8 cellular contexts compared by ENCODE assay signal in the genomic region with DNA sequence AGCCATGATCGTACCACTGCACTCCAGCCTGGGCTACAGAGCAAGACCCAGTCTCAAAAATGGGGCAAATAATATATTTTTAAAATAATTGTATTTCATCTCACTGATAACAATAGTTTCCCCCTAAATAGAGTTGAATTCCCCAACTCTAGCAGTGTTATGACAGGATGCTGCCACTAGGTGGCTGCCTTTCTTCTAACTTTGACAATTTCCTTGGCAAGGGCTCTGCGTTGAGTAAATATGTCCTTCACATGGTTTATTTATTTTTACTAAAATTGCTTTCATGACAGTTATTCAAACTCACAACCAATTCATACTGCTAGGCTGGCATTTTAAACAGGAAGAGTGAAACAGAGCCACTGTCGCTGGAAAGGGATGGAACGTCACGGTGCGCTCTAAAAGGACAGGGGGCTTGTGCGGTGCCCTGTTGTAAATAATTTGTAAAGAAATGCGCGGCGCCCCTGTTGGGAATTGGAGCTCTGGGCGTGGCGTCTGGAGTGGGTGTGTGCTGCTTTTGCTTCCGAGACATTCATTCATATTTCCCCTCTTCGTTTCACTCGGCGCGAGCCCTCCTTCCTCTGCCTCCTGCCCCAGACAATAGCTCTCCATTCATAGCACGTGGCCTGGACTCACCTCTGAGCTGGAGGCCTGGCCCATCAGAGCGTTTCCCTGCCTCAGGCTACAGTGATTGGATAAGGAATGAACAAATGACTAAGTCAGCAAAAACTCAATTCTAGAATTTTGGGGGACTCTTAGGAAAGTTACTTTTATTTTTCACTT. TPM values are rescaled to one million over a fixed set of nuclear protein-coding genes. Genes with fewer than 3 reads are reported as not detected.
DNase-seq lines count a peak whose midpoint lies in the region; ATAC-seq and TF ChIP-seq lines count a peak whose summit lies in the region.

No MANE protein-coding gene starts in this region.

- H3K9me3 ChIP-seq in endocrine pancreas (ENCODE audit: control insufficient read depth, low read length): no peaks in the 10 kb centered on the region
- H3K9me3 ChIP-seq in mucosa of descending colon: no peaks in the 10 kb centered on the region

- intact Hi-C loops in mucosa of descending colon (cut with DNase I, micrococcal nuclease): loop anchor here in 1 of 2 donors (5.0 kb wide), 1 partner anchor 1579 kb away; no protein-coding TSS in a partner anchor

- H3K36me3 ChIP-seq in endocrine pancreas (ENCODE audit: control insufficient read depth, insufficient read depth, low read length): no peaks in the 10 kb centered on the region
- no peaks in the 10 kb centered on the region for H3K36me3 ChIP-seq in mucosa of descending colon (ENCODE audit: low read depth)

- peak; percentile 71 for ATAC-seq in mucosa of descending colon
- no peak for ATAC-seq in stimulated activated naive CD8-positive, alpha-beta T cell treated with anti-CD3 and anti-CD28 coated beads, Interleukin-15, Interleukin-2, amounts not matched to agents 100 U/mL and 50 U/mL, for 24 hours

- no peaks in the 10 kb centered on the region for H3K27me3 ChIP-seq in endocrine pancreas (ENCODE audit: control insufficient read depth, insufficient read depth, low read length)

- H3K9ac ChIP-seq in endocrine pancreas (ENCODE audit: control insufficient read depth, insufficient read depth, low read length): peak overlapping the region; percentile 30

- peak; percentile 76 for DNase-seq in activated CD8-positive, alpha-beta memory T cell treated with anti-CD3 and anti-CD28 coated beads for 24 hours
- no peak for DNase-seq in activated CD8-positive, alpha-beta memory T cell treated with anti-CD3 and anti-CD28 coated beads, Interleukin-2, amount 50 U/mL, for 48 hours
- DNase-seq in NCI-H1694 (lab: John Stamatoyannopoulos, UW): peak; percentile 15
- DNase-seq in activated CD4-positive, alpha-beta T cell treated with anti-CD3 and anti-CD28 coated beads for 1 hour: peak; percentile 28
- DNase-seq in mucosa of descending colon: peak in 2 of 3 donors; percentile 47 to 82
- DNase-seq in stimulated activated naive CD8-positive, alpha-beta T cell treated with anti-CD3 and anti-CD28 coated beads, Interleukin-15, Interleukin-2, amounts not matched to agents 100 U/mL and 50 U/mL, for 24 hours: peak; percentile 44
- no peak for DNase-seq in GOT3 (lab: John Stamatoyannopoulos, UW)

- H3K4me3 ChIP-seq in endocrine pancreas (ENCODE audit: control insufficient read depth, insufficient read depth, low read length): peak overlapping the region; percentile 56
- no peak overlapping the region for H3K4me3 ChIP-seq in mucosa of descending colon

- H3K4me1 ChIP-seq in endocrine pancreas (ENCODE audit: control insufficient read depth, insufficient read depth, low read length) (no peaks in the 10 kb centered on the region), mucosa of descending colon (ENCODE audit: low read depth) (peaks cover 6% of the 10 kb centered on the region)

- peak; percentile 81 for TF ChIP-seq CTCF in mucosa of descending colon (IDR thresholded peaks at IDR 0.05)

RNA-seq across cellular contexts. Expression of a gene that starts 20.5 kb away (rescaled TPM):
- total RNA-seq in mucosa of descending colon: 10 to 100 TPM; 50.8 to 53.9 (median 51.3) TPM

Comparison
In these comparisons a context has a peak if more than half of its experiments do, and no peak if none do; other contexts are left out.
1. DNase-seq: peak in activated CD8-positive, alpha-beta memory T cell treated with anti-CD3 and anti-CD28 coated beads for 24 hours (single experiment), NCI-H1694 (single experiment), activated CD4-positive, alpha-beta T cell treated with anti-CD3 and anti-CD28 coated beads for 1 hour (single experiment), mucosa of descending colon (2 of 3) and stimulated activated naive CD8-positive, alpha-beta T cell treated with anti-CD3 and anti-CD28 coated beads, Interleukin-15, Interleukin-2, amounts not matched to agents 100 U/mL and 50 U/mL, for 24 hours (single experiment); none in activated CD8-positive, alpha-beta memory T cell treated with anti-CD3 and anti-CD28 coated beads, Interleukin-2, amount 50 U/mL, for 48 hours (single experiment) and GOT3 (single experiment).